In the genomic region with DNA sequence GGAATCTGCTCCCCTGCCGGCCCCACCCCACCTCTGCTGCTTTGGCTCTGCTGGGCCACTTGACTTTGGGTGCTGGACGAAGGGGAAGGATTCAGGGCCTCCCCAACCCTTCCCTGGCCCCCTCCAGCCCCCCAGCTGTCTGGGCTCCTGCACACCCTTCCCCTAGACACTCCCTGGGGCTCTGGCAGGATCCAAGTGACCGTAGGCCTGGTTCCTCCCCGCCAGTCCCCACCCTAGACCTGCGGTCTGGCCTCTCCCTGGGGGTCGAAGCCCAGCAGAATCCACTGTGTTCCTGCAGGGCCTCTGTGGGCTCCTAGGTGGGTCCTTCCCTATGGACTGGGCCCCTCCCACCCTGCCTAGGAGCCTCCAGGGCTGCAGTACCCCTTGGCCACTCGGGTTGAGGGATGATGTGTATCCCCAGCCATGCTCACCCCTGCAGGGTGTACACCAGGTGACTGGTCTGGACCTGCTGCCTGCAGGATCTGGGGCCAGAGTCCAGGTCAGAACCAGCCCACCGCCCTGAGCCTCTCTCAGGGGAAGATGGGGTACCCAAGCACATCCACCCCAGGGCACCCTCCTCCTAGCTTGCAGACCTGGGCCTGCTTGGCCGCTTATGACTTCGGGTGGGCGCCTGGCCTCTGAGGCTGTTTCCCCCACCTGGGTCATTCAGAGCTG, we compare ENCODE assay signal across 11 cellular contexts. TPM values are rescaled to one million over a fixed set of nuclear protein-coding genes. Genes with fewer than 3 reads are reported as not detected.
DNase-seq lines count a peak whose midpoint lies in the region; ATAC-seq, FAIRE-seq and TF ChIP-seq lines count a peak whose summit lies in the region.
"Had no signal": no experiment of that assay in that cellular context is flagged by ENCODE, and none has a peak within 500 bp of the region (broad histone marks: within the 10 kb centered on the region; RNA-seq: fewer than 3 reads in every experiment).

No MANE protein-coding gene starts in this region.

- no peak for FAIRE-seq in HTR-8/SVneo (lab: Jason Lieb, UNC)
- FAIRE-seq: frontal cortex had no signal

- TF ChIP-seq POLR2A in GM18951 (IDR thresholded peaks at IDR 0.05; ENCODE audit: extremely low read depth, insufficient read depth, insufficient read length) = peak; percentile 13

- H3K27me3 Mint-ChIP-seq in activated T-helper 17 cell treated with anti-CD3 and anti-CD28 coated beads, Interleukin-2, amount 50 U/mL, for 72 hours = no peaks in the 10 kb centered on the region

- peak overlapping the region; percentile 89 for H3K27ac ChIP-seq in layer of hippocampus (ENCODE audit: low read depth, low read length)

- H3K4me1 Mint-ChIP-seq in activated T-helper 17 cell treated with anti-CD3 and anti-CD28 coated beads, Interleukin-2, amount 50 U/mL, for 72 hours = peaks cover 5% of the 10 kb centered on the region
- H3K4me1 Mint-ChIP-seq in stimulated activated effector memory CD8-positive, alpha-beta T cell treated with anti-CD3 and anti-CD28 coated beads, Interleukin-12 subunit alpha, Interleukin-12 subunit beta, amount 100 ng/mL, for 72 hours = peaks cover 53% of the 10 kb centered on the region

- DNase-seq in stimulated activated effector memory CD8-positive, alpha-beta T cell treated with anti-CD3 and anti-CD28 coated beads, Interleukin-12 subunit alpha, Interleukin-12 subunit beta, amount 100 ng/mL, for 72 hours (ENCODE audit: low spot score in 2 of 2) = no peak
- DNase-seq in stimulated activated naive CD4-positive, alpha-beta T cell treated with Interleukin-2 at 50 U/mL for 16 hours (lab: John Stamatoyannopoulos, UW) = no peak
- DNase-seq in HTR-8/SVneo (ENCODE audit: insufficient read length, low spot score) (no peak), cerebellar cortex (ENCODE audit: low spot score) (no peak)
- DNase-seq: Karpas-422 had no signal

- in situ Hi-C loops in GM18951 (cut with MboI; ENCODE audit: low sequenced_read_pairs, unreplicated experiment) = no loop called here

- H3K4me3 Mint-ChIP-seq in activated T-helper 17 cell treated with anti-CD3 and anti-CD28 coated beads, Interleukin-2, amount 50 U/mL, for 72 hours = peak overlapping the region; percentile 87
- peak overlapping the region; percentile 90 for H3K4me3 Mint-ChIP-seq in stimulated activated effector memory CD8-positive, alpha-beta T cell treated with anti-CD3 and anti-CD28 coated beads, Interleukin-12 subunit alpha, Interleukin-12 subunit beta, amount 100 ng/mL, for 72 hours

- ATAC-seq in activated T-helper 17 cell treated with anti-CD3 and anti-CD28 coated beads, Interleukin-2, amount 50 U/mL, for 72 hours (replicated peaks) = no peak
- ATAC-seq in stimulated activated effector memory CD8-positive, alpha-beta T cell treated with anti-CD3 and anti-CD28 coated beads, Interleukin-12 subunit alpha, Interleukin-12 subunit beta, amount 100 ng/mL, for 72 hours = no peak
- ATAC-seq in HG03571 (IDR thresholded peaks at IDR 0.05; ENCODE audit: unreplicated experiment) = no peak

- H3K27me3 ChIP-seq in layer of hippocampus (ENCODE audit: control insufficient read depth, insufficient read depth, low read length) = no peaks in the 10 kb centered on the region

- H3K27ac Mint-ChIP-seq in activated T-helper 17 cell treated with anti-CD3 and anti-CD28 coated beads, Interleukin-2, amount 50 U/mL, for 72 hours = peak overlapping the region; percentile 61
- H3K27ac Mint-ChIP-seq in stimulated activated effector memory CD8-positive, alpha-beta T cell treated with anti-CD3 and anti-CD28 coated beads, Interleukin-12 subunit alpha, Interleukin-12 subunit beta, amount 100 ng/mL, for 72 hours = no peak overlapping the region

- peaks cover 73% of the 10 kb centered on the region for H3K36me3 Mint-ChIP-seq in activated T-helper 17 cell treated with anti-CD3 and anti-CD28 coated beads, Interleukin-2, amount 50 U/mL, for 72 hours (ENCODE audit: low read depth)
- H3K36me3 Mint-ChIP-seq in stimulated activated effector memory CD8-positive, alpha-beta T cell treated with anti-CD3 and anti-CD28 coated beads, Interleukin-12 subunit alpha, Interleukin-12 subunit beta, amount 100 ng/mL, for 72 hours = peaks cover 100% of the 10 kb centered on the region

- H3K9me3 Mint-ChIP-seq in activated T-helper 17 cell treated with anti-CD3 and anti-CD28 coated beads, Interleukin-2, amount 50 U/mL, for 72 hours = no peaks in the 10 kb centered on the region
- no peaks in the 10 kb centered on the region for H3K9me3 Mint-ChIP-seq in stimulated activated effector memory CD8-positive, alpha-beta T cell treated with anti-CD3 and anti-CD28 coated beads, Interleukin-12 subunit alpha, Interleukin-12 subunit beta, amount 100 ng/mL, for 72 hours

RNA-seq across cellular contexts. Expression of a gene that starts 5.6 kb away (rescaled TPM):
- total RNA-seq in activated T-helper 17 cell treated with anti-CD3 and anti-CD28 coated beads, Interleukin-2, amount 50 U/mL, for 72 hours = 100 to 1,000 TPM in 1 of 2 donors, 10 to 100 TPM in 1; 94.8 to 235 TPM

RNA-seq across cellular contexts. Expression of a gene that starts 46.4 kb away (rescaled TPM):
- total RNA-seq in activated T-helper 17 cell treated with anti-CD3 and anti-CD28 coated beads, Interleukin-2, amount 50 U/mL, for 72 hours = under 1 TPM; 0.09 to 0.42 TPM
- total RNA-seq: H4 had no signal

RNA-seq across cellular contexts. Expression of a gene that starts 47.7 kb away (rescaled TPM):
- 10 to 100 TPM; 22.7 to 38.6 TPM for total RNA-seq in activated T-helper 17 cell treated with anti-CD3 and anti-CD28 coated beads, Interleukin-2, amount 50 U/mL, for 72 hours

RNA-seq across cellular contexts. Expression of a gene that starts 47.9 kb away (rescaled TPM):
- 10 to 100 TPM; 19.5 to 21.9 TPM for total RNA-seq in activated T-helper 17 cell treated with anti-CD3 and anti-CD28 coated beads, Interleukin-2, amount 50 U/mL, for 72 hours
